ENCODE assay signal across 1 cellular context in the genomic region with DNA sequence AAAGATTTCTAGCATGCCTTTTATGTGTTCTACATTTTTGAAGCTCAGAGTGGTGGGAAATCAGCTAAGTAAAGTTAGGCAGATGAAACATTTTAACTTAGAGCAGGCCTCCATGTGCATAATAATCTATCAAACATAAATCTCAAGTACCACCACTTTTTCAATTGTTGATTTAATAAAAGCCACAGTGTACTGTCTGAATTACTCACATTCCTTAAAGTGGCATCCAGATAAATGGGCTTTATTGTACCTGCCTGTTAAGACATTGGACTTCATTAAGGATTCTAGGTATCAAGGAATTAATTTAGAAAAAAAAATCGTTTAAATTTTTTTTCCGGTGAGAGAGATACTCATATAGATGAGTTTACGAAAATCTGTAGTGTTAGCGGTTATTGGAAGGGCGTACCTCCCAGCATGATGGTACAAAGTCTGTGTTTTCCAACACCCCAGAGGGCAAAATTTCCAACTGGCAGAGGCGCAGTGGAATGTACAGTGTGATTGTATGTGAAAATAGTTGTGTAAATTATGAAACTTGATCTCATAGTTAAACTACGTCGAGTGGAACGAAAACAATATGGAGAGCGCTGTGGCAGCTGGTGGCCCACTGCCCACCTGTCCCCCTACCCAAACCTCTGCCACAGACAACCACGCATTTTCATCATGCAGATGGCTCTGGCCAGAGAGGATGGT.
TF ChIP-seq lines count a peak whose summit lies in the region.

No MANE protein-coding gene starts in this region.

TF ChIP-seq in HepG2, 621 proteins besides CTCF, POLR2A, EP300 and RAD21 (continued from another document):
- TF ChIP-seq, protein P1, sequence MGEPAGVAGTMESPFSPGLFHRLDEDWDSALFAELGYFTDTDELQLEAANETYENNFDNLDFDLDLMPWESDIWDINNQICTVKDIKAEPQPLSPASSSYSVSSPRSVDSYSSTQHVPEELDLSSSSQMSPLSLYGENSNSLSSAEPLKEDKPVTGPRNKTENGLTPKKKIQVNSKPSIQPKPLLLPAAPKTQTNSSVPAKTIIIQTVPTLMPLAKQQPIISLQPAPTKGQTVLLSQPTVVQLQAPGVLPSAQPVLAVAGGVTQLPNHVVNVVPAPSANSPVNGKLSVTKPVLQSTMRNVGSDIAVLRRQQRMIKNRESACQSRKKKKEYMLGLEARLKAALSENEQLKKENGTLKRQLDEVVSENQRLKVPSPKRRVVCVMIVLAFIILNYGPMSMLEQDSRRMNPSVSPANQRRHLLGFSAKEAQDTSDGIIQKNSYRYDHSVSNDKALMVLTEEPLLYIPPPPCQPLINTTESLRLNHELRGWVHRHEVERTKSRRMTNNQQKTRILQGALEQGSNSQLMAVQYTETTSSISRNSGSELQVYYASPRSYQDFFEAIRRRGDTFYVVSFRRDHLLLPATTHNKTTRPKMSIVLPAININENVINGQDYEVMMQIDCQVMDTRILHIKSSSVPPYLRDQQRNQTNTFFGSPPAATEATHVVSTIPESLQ (CRISPR knock-in tag; conservative IDR thresholded peaks at IDR 0.05) = no peak
- TF ChIP-seq FOXJ3 (CRISPR knock-in tag; IDR thresholded peaks at IDR 0.05; ENCODE audit: borderline replicate concordance) = peak; percentile 39; the same call in 1 of the 2 replicates
